8 cellular contexts compared by ENCODE assay signal in genomic region chr17:48107137-48108055, GRCh38. TPM values are rescaled to one million over a fixed set of nuclear protein-coding genes. Genes with fewer than 3 reads are reported as not detected.
A peak's percentile ranks its signal among the peaks of the same experiment; 100 is the strongest.
DNase-seq lines count a peak whose midpoint lies in the region; ATAC-seq and TF ChIP-seq lines count a peak whose summit lies in the region.

Gene SNX11, plus strand, starts transcription at chr17:48107766. Its CDS starts 4,278 bp downstream, at chr17:48112044.

- intact Hi-C loops in Right ventricle myocardium superior (cut with DNase I) = no loop called here
- intact Hi-C loops in transverse colon (cut with DNase I; ENCODE audit: low total_unique reads) = no loop called here

- peaks cover 7% of the 10 kb centered on the region for H3K79me1 ChIP-seq in trophoblast cell (ENCODE audit: low read length)

- H3K9me3 ChIP-seq in trophoblast cell (ENCODE audit: insufficient read depth, low read depth, low read length) (no peaks in the 10 kb centered on the region), transverse colon (no peaks in the 10 kb centered on the region)

- no peak within 1 kb of the TSS for H2AK5ac ChIP-seq in trophoblast cell (ENCODE audit: low read length)

- WGBS in trophoblast cell (ENCODE audit: extremely low coverage, insufficient coverage, insufficient read length) = no CpG with 5 or more reads among the region's 64 CpGs
- WGBS in transverse colon (ENCODE audit: low coverage in 1 of 2), 2 donors = 0% methylated on average over 42 of the region's 64 CpGs; no CpG with 5 or more reads in 1 of the 2 donors

- no peak for TF ChIP-seq EP300 in transverse colon (IDR thresholded peaks at IDR 0.05; ENCODE audit: low read depth)

- peak within 1 kb of the TSS; percentile 86 for H3K4me2 ChIP-seq in trophoblast cell (ENCODE audit: low read length)

- H3K27ac ChIP-seq in trophoblast cell (ENCODE audit: low read depth, low read length) (peak within 1 kb of the TSS; percentile 69), transverse colon (peak within 1 kb of the TSS; percentile 86 to 96 (median 94))

- peaks cover 0 to 5% of the 10 kb centered on the region in 2 experiments for H3K4me1 ChIP-seq in trophoblast cell (ENCODE audit: control insufficient read depth in 1 of 2, insufficient read depth in 2 of 2, low read length in 2 of 2)
- H3K4me1 ChIP-seq in transverse colon = peaks cover 6 to 30% (median 11%) of the 10 kb centered on the region in 4 donors

- no peak within 1 kb of the TSS for H3K4ac ChIP-seq in trophoblast cell (ENCODE audit: low read depth, low read length)

- H4K91ac ChIP-seq in trophoblast cell (ENCODE audit: low read depth, low read length) = peak within 1 kb of the TSS; percentile 87

- peak within 1 kb of the TSS; percentile 75 for H3K9ac ChIP-seq in trophoblast cell (ENCODE audit: low read length)

- no peaks in the 10 kb centered on the region for H3K79me2 ChIP-seq in trophoblast cell (ENCODE audit: control insufficient read depth, insufficient read depth, low read length, poor library complexity)

- DNase-seq in NCI-H1417 treated with DMSO at 0.1 percent for 48 hours (lab: John Stamatoyannopoulos, UW) = peak; percentile 75
- DNase-seq in SW 1271 (lab: John Stamatoyannopoulos, UW) = peak; percentile 76 to 84
- DNase-seq in activated naive CD8-positive, alpha-beta T cell treated with anti-CD3 and anti-CD28 coated beads, Interleukin-2, amount 50 U/mL, for 16 hours (ENCODE audit: low read depth, low spot score) = peak; percentile 84
- DNase-seq in Right ventricle myocardium superior = peak; percentile 95
- peak; percentile 82 to 87 for DNase-seq in trophoblast cell
- peak; percentile 96 for DNase-seq in transverse colon

- H2BK5ac ChIP-seq in trophoblast cell (ENCODE audit: low read depth, low read length, poor library complexity) = peak within 1 kb of the TSS; percentile 49

- TF ChIP-seq CTCF in GM12875 (IDR thresholded peaks at IDR 0.05; ENCODE audit: borderline replicate concordance, insufficient read depth, low read depth, low read length) (no peak), transverse colon (IDR thresholded peaks at IDR 0.05) (peak in 1 of 5 experiments; percentile 3)

- no peaks in the 10 kb centered on the region for H3K27me3 ChIP-seq in trophoblast cell (ENCODE audit: insufficient read depth, low read length)
- H3K27me3 ChIP-seq in transverse colon = no peaks in the 10 kb centered on the region

- peak within 1 kb of the TSS; percentile 65 for H3K14ac ChIP-seq in trophoblast cell (ENCODE audit: low read length)

- H4K12ac ChIP-seq in trophoblast cell (ENCODE audit: low read depth, low read length) = peak within 1 kb of the TSS; percentile 88

- no peak within 1 kb of the TSS for H2BK12ac ChIP-seq in trophoblast cell (ENCODE audit: low read length)

- no peak within 1 kb of the TSS for H3K18ac ChIP-seq in trophoblast cell (ENCODE audit: low read length)

- H3K23ac ChIP-seq in trophoblast cell (ENCODE audit: low read length) = no peak within 1 kb of the TSS

- H4K8ac ChIP-seq in trophoblast cell (ENCODE audit: low read depth, low read length) = peak within 1 kb of the TSS; percentile 87

- TF ChIP-seq POLR2A in transverse colon (IDR thresholded peaks at IDR 0.05) = peak; percentile 82

- no peaks in the 10 kb centered on the region for H3K36me3 ChIP-seq in trophoblast cell (ENCODE audit: control insufficient read depth in 1 of 2, insufficient read depth in 2 of 2, low read length in 2 of 2)
- H3K36me3 ChIP-seq in transverse colon = no peaks in the 10 kb centered on the region

- peak within 1 kb of the TSS; percentile 44 for H2BK120ac ChIP-seq in trophoblast cell (ENCODE audit: insufficient read depth, low read length, poor library complexity)

- in situ Hi-C loops in transverse colon (cut with MboI; ENCODE audit: low pct_ligation_motif_present in 1 of 4, low pct_unique_long_range_greater_than_20kb in 1 of 4, low sequenced_read_pairs in 3 of 4) = no loop called here

- H3K4me3 ChIP-seq in GM12875 (ENCODE audit: low read depth, low read length) (peak within 1 kb of the TSS; percentile 63), trophoblast cell (ENCODE audit: low read depth, low read length) (peak within 1 kb of the TSS; percentile 89), transverse colon (peak within 1 kb of the TSS; percentile 49 to 75 (median 60))

- ATAC-seq in HG02763 (IDR thresholded peaks at IDR 0.05; ENCODE audit: unreplicated experiment) (peak; percentile 82), Right ventricle myocardium superior (ENCODE audit: poor library complexity) (peak; percentile 98)

- peak within 1 kb of the TSS; percentile 85 for H2AFZ ChIP-seq in trophoblast cell (ENCODE audit: insufficient read depth, low read length, poor library complexity)

RNA-seq across cellular contexts. Expression of gene SNX11, which starts in this region (rescaled TPM):
- total RNA-seq in Right ventricle myocardium superior (11.8 TPM), transverse colon (10 to 100 TPM in 3 of 4 donors, 1 to 10 TPM in 1; 2.0 to 24.3 (median 14.1) TPM)
- 8.8 and 9.5 TPM in 2 replicates for polyA plus RNA-seq in trophoblast cell (2013)

Comparison
In these comparisons a context has a peak if more than half of its experiments do, and no peak if none do; other contexts are left out.
1. Peak in every context shown above with its lines: DNase-seq, ATAC-seq, H3K4me3 ChIP-seq and H3K27ac ChIP-seq.